Comparison of ENCODE assay signal across 14 cellular contexts in the genomic region with DNA sequence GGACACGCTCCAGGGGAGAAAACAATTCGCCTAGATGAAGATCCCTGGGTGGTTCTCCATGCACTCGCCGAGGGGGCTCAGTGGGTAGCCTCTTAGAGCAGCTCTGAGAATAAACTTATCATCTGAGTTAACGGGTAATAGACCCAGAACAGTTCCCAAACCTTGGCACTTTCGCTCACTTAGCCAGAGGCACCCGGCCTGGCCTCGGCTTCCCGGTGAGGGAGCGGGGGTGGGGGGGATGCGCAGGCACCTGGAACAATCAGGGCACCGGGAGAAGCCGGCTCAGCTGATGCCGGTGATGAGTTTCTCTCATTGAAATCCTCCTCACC. TPM values are rescaled to one million over a fixed set of nuclear protein-coding genes. Genes with fewer than 3 reads are reported as not detected.
A peak's percentile ranks its signal among the peaks of the same experiment; 100 is the strongest.
DNase-seq lines count a peak whose midpoint lies in the region; ATAC-seq and TF ChIP-seq lines count a peak whose summit lies in the region.
"Had no signal": no experiment of that assay in that cellular context is flagged by ENCODE, and none has a peak within 500 bp of the region (broad histone marks: within the 10 kb centered on the region; RNA-seq: fewer than 3 reads in every experiment).

No MANE protein-coding gene starts in this region.

- H3K36me3 ChIP-seq in CD4-positive, alpha-beta memory T cell (ENCODE audit: insufficient read depth, low read length), result no peaks in the 10 kb centered on the region
- H3K36me3 ChIP-seq in HUES6 (ENCODE audit: control insufficient read depth, insufficient read depth, low read length), result no peaks in the 10 kb centered on the region
- no peaks in the 10 kb centered on the region for H3K36me3 ChIP-seq in osteoblast (ENCODE audit: insufficient read depth, low read length)
- H3K36me3 ChIP-seq: adrenal gland, left lung, WERI-Rb-1 had no signal

- peaks cover 9% of the 10 kb centered on the region for H3K4me1 ChIP-seq in CD4-positive, alpha-beta memory T cell (ENCODE audit: insufficient read depth, low read length)
- H3K4me1 ChIP-seq in HUES6 (ENCODE audit: control insufficient read depth, insufficient read depth, low read length) (peaks cover 13% of the 10 kb centered on the region; the same call in 1 of the 2 replicates), osteoblast (ENCODE audit: insufficient read depth, low read length) (no peaks in the 10 kb centered on the region)

- H3K27me3 ChIP-seq in CD4-positive, alpha-beta memory T cell (ENCODE audit: insufficient read depth, low read length), result peaks cover 28% of the 10 kb centered on the region
- H3K27me3 ChIP-seq in HUES6 (ENCODE audit: control insufficient read depth, insufficient read depth, low read length) (peaks cover 72% of the 10 kb centered on the region), osteoblast (ENCODE audit: insufficient read depth, low read length) (peaks cover 77% of the 10 kb centered on the region)

- no peaks in the 10 kb centered on the region for H3K9me3 ChIP-seq in CD4-positive, alpha-beta memory T cell (ENCODE audit: control insufficient read depth in 1 of 2, low read length in 2 of 2)
- no peaks in the 10 kb centered on the region for H3K9me3 ChIP-seq in HUES6 (ENCODE audit: control insufficient read depth, insufficient read depth, low read depth, low read length)
- no peaks in the 10 kb centered on the region for H3K9me3 ChIP-seq in osteoblast (ENCODE audit: low read depth, low read length)
- H3K9me3 ChIP-seq: adrenal gland, left lung had no signal

- no peaks in the 10 kb centered on the region for H4K20me1 ChIP-seq in osteoblast (ENCODE audit: insufficient read depth, low read length)

- H3K36me3 Mint-ChIP-seq in CD4-positive, alpha-beta memory T cell, result no peaks in the 10 kb centered on the region
- peaks cover 5% of the 10 kb centered on the region for H3K36me3 Mint-ChIP-seq in endothelial cell (ENCODE audit: low read depth, unreplicated experiment)
- H3K36me3 Mint-ChIP-seq in activated T-helper 2 cell treated with anti-CD3 and anti-CD28 coated beads, Interferon-gamma antibody, Interleukin-2, Interleukin-4, amounts not matched to agents 10 μg/mL and 5 μg/mL and 100 μg/mL, durations not matched to agents 14 hours and 24 hours and 36 hours (ENCODE audit: low read depth), result no peaks in the 10 kb centered on the region

- H3K4me2 ChIP-seq in osteoblast (ENCODE audit: insufficient read depth, low read length), result peak overlapping the region; percentile 39

- H3K27me3 Mint-ChIP-seq in CD4-positive, alpha-beta memory T cell, result peaks cover 35% of the 10 kb centered on the region in 2 donors
- peaks cover 32% of the 10 kb centered on the region for H3K27me3 Mint-ChIP-seq in endothelial cell (ENCODE audit: unreplicated experiment)
- H3K27me3 Mint-ChIP-seq in activated T-helper 2 cell treated with anti-CD3 and anti-CD28 coated beads, Interferon-gamma antibody, Interleukin-2, Interleukin-4, amounts not matched to agents 10 μg/mL and 5 μg/mL and 100 μg/mL, durations not matched to agents 14 hours and 24 hours and 36 hours (ENCODE audit: low read depth), result peaks cover 69% of the 10 kb centered on the region

- H3K4me1 Mint-ChIP-seq in CD4-positive, alpha-beta memory T cell, result peaks cover 5 to 9% (median 5%) of the 10 kb centered on the region in 4 donors
- no peaks in the 10 kb centered on the region for H3K4me1 Mint-ChIP-seq in endothelial cell (ENCODE audit: unreplicated experiment)
- H3K4me1 Mint-ChIP-seq in activated T-helper 2 cell treated with anti-CD3 and anti-CD28 coated beads, Interferon-gamma antibody, Interleukin-2, Interleukin-4, amounts not matched to agents 10 μg/mL and 5 μg/mL and 100 μg/mL, durations not matched to agents 14 hours and 24 hours and 36 hours (ENCODE audit: low read depth), result peaks cover 2% of the 10 kb centered on the region

- no peak overlapping the region for H2AFZ ChIP-seq in osteoblast (ENCODE audit: low read length)

- H3K9me3 Mint-ChIP-seq in CD4-positive, alpha-beta memory T cell, result no peaks in the 10 kb centered on the region
- no peaks in the 10 kb centered on the region for H3K9me3 Mint-ChIP-seq in endothelial cell (ENCODE audit: unreplicated experiment)
- no peaks in the 10 kb centered on the region for H3K9me3 Mint-ChIP-seq in activated T-helper 2 cell treated with anti-CD3 and anti-CD28 coated beads, Interferon-gamma antibody, Interleukin-2, Interleukin-4, amounts not matched to agents 10 μg/mL and 5 μg/mL and 100 μg/mL, durations not matched to agents 14 hours and 24 hours and 36 hours

- peak overlapping the region in 7 of 8 donors; percentile 6 to 75 (median 61) for H3K4me3 Mint-ChIP-seq in CD4-positive, alpha-beta memory T cell
- peak overlapping the region; percentile 42 for H3K4me3 Mint-ChIP-seq in endothelial cell (ENCODE audit: unreplicated experiment)
- no peak overlapping the region for H3K4me3 Mint-ChIP-seq in activated T-helper 2 cell treated with anti-CD3 and anti-CD28 coated beads, Interferon-gamma antibody, Interleukin-2, Interleukin-4, amounts not matched to agents 10 μg/mL and 5 μg/mL and 100 μg/mL, durations not matched to agents 14 hours and 24 hours and 36 hours (ENCODE audit: low read depth)

- no peak for ATAC-seq in GM21717 (IDR thresholded peaks at IDR 0.05; ENCODE audit: unreplicated experiment)
- ATAC-seq in HG02623 (IDR thresholded peaks at IDR 0.05; ENCODE audit: unreplicated experiment), result no peak
- ATAC-seq: PC-3 had no signal

- peak overlapping the region; percentile 5 for H3K9ac ChIP-seq in HUES6 (ENCODE audit: low read length)

- H3K4me3 ChIP-seq in CD4-positive, alpha-beta memory T cell (ENCODE audit: low read length in 2 of 2), result no peak overlapping the region
- peak overlapping the region; percentile 69 for H3K4me3 ChIP-seq in HUES6 (ENCODE audit: low read depth, low read length)
- H3K4me3 ChIP-seq in osteoblast (ENCODE audit: insufficient read depth, low read length), result no peak overlapping the region

- H3K79me2 ChIP-seq in osteoblast (ENCODE audit: insufficient read depth, low read length), result no peaks in the 10 kb centered on the region

- TF ChIP-seq CTCF in endothelial cell (IDR thresholded peaks at IDR 0.05; ENCODE audit: unreplicated experiment) (no peak), osteoblast (IDR thresholded peaks at IDR 0.05; ENCODE audit: extremely low read depth, low read depth, low read length) (no peak)

- POLR2A ChIA-PET in CD4-positive, alpha-beta memory T cell (lab: Charles Lee; ENCODE audit: partially characterized antibody), result interaction anchor here (0.8 kb wide), 1 partner anchor 16 kb away, joined by 3 read pairs; no protein-coding TSS in a partner anchor

- intact Hi-C loops in CD4-positive, alpha-beta memory T cell (cut with micrococcal nuclease), result no loop called here
- intact Hi-C loops in posterior vena cava (cut with DNase I), result no loop called here
- intact Hi-C loops in activated T-helper 2 cell treated with anti-CD3 and anti-CD28 coated beads, Interferon-gamma antibody, Interleukin-2, Interleukin-4, amounts not matched to agents 10 μg/mL and 5 μg/mL and 100 μg/mL, durations not matched to agents 14 hours and 24 hours and 36 hours (cut with micrococcal nuclease), result no loop called here

- CTCF ChIA-PET in CD4-positive, alpha-beta memory T cell (lab: Charles Lee; ENCODE audit: partially characterized antibody), result no interaction called here

- DNase-seq in CD4-positive, alpha-beta memory T cell, result no peak
- DNase-seq in endothelial cell (ENCODE audit: low spot score) (no peak), osteoblast (ENCODE audit: insufficient read length, low spot score, missing footprints) (peak; percentile 77), posterior vena cava (ENCODE audit: low spot score) (no peak)
- no peak for DNase-seq in activated T-helper 2 cell treated with anti-CD3 and anti-CD28 coated beads, Interferon-gamma antibody, Interleukin-2, Interleukin-4, amounts not matched to agents 10 μg/mL and 5 μg/mL and 100 μg/mL, durations not matched to agents 14 hours and 24 hours and 36 hours (ENCODE audit: low spot score)
- DNase-seq: adrenal gland, NCI-H1436 treated with DMSO at 0.1 percent for 48 hours, PC-3, WERI-Rb-1 had no signal

- H3K27ac ChIP-seq in CD4-positive, alpha-beta memory T cell (ENCODE audit: low read depth, low read length), result no peak overlapping the region
- H3K27ac ChIP-seq in HUES6 (ENCODE audit: low read depth, low read length), result no peak overlapping the region
- H3K27ac ChIP-seq in osteoblast (ENCODE audit: low read depth, low read length), result no peak overlapping the region
- H3K27ac ChIP-seq: adrenal gland, epithelial cell of prostate, left lung, WERI-Rb-1 had no signal

- H3K27ac Mint-ChIP-seq in CD4-positive, alpha-beta memory T cell, result no peak overlapping the region
- no peak overlapping the region for H3K27ac Mint-ChIP-seq in endothelial cell (ENCODE audit: unreplicated experiment)
- H3K27ac Mint-ChIP-seq in activated T-helper 2 cell treated with anti-CD3 and anti-CD28 coated beads, Interferon-gamma antibody, Interleukin-2, Interleukin-4, amounts not matched to agents 10 μg/mL and 5 μg/mL and 100 μg/mL, durations not matched to agents 14 hours and 24 hours and 36 hours, result no peak overlapping the region

RNA-seq across cellular contexts. Expression of a gene that starts 0.4 kb away (rescaled TPM):
- total RNA-seq in CD4-positive, alpha-beta memory T cell, result not detected
- not detected for polyA plus RNA-seq in CD4-positive, alpha-beta memory T cell
- total RNA-seq in endothelial cell (ENCODE audit: unreplicated experiment), result not detected
- not detected in 2 replicates for total RNA-seq in osteoblast
- total RNA-seq in posterior vena cava, result not detected
- total RNA-seq in activated T-helper 2 cell treated with anti-CD3 and anti-CD28 coated beads, Interferon-gamma antibody, Interleukin-2, Interleukin-4, amounts not matched to agents 10 μg/mL and 5 μg/mL and 100 μg/mL, durations not matched to agents 14 hours and 24 hours and 36 hours, result not detected in 2 replicates
- total RNA-seq: adrenal gland, PC-3 had no signal
- polyA plus RNA-seq: adrenal gland had no signal

RNA-seq across cellular contexts. Expression of a gene that starts 6.5 kb away (rescaled TPM):
- total RNA-seq in CD4-positive, alpha-beta memory T cell, result under 1 TPM in 1 of 2 experiments, not detected in 1; 0.17 TPM
- polyA plus RNA-seq in CD4-positive, alpha-beta memory T cell, result not detected
- total RNA-seq in endothelial cell (ENCODE audit: unreplicated experiment), result 0.28 TPM
- not detected in 2 replicates for total RNA-seq in osteoblast
- under 1 TPM in 1 of 2 donors, not detected in 1; 0.19 TPM for total RNA-seq in posterior vena cava
- total RNA-seq in activated T-helper 2 cell treated with anti-CD3 and anti-CD28 coated beads, Interferon-gamma antibody, Interleukin-2, Interleukin-4, amounts not matched to agents 10 μg/mL and 5 μg/mL and 100 μg/mL, durations not matched to agents 14 hours and 24 hours and 36 hours, result not detected in 2 replicates
- total RNA-seq: PC-3 had no signal
